In the genomic region with DNA sequence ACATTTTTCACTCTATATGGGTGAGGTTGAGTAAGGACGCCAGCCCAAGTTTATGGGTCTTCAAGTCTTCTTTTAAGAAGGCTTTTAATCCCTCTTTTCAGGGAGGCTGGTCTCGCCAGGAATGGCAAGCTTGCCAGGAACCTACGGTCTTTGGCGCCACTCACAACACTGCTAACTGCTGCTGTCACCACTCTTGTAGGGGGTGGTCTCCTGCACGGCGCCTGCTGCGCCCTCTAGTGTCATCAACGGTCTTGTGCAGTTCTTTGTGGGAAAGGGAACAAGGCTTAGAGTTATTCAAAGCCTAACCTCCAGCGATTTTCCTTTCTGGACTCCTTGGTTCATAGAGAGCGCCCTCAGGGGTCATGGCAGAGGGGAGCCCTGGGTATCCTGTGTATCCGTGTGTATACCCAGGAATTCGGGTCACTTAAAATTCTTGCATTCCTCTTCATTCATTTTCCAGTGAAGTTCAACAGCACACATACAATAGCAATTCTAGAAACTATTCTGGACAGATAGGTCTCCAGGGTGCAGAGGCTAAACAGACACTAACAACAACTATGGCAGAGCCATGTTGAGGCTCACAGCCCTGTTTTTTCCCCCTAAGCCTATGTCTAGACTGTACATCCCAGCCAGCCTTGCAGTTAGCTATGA, we compare ENCODE assay signal across 8 cellular contexts.
DNase-seq lines count a peak whose midpoint lies in the region; ATAC-seq, FAIRE-seq and TF ChIP-seq lines count a peak whose summit lies in the region.

No MANE protein-coding gene starts in this region.

- H3K4me1 ChIP-seq in left ventricle myocardium inferior, result no peaks in the 10 kb centered on the region

- H3K27ac ChIP-seq in VCaP (no peak overlapping the region), left ventricle myocardium inferior (replicated peaks) (no peak overlapping the region)

- H3K9me3 ChIP-seq in left ventricle myocardium inferior (replicated peaks), result peaks cover 13% of the 10 kb centered on the region

- TF ChIP-seq POLR2A in GM12891 (IDR thresholded peaks at IDR 0.05; ENCODE audit: low read depth, low read length), result no peak

- TF ChIP-seq CTCF in AG09319 (IDR thresholded peaks at IDR 0.05; ENCODE audit: low read depth, low read length) (peak; percentile 56), VCaP (conservative IDR thresholded peaks at IDR 0.05) (peak; percentile 85), left ventricle myocardium inferior (IDR thresholded peaks at IDR 0.05; ENCODE audit: borderline replicate concordance) (peak; percentile 69)

- peak; percentile 81 for ATAC-seq in HG02610 (IDR thresholded peaks at IDR 0.05; ENCODE audit: unreplicated experiment)
- ATAC-seq in stimulated activated naive B cell treated with anti-CD40 and anti-IgM and Interleukin-4, amounts not matched to agents 10 μg/mL and 1 μg/mL and 100 μg/mL, for 72 hours (replicated peaks), result peak; percentile 58 to 64

- no peaks in the 10 kb centered on the region for H3K36me3 Mint-ChIP-seq in stimulated activated naive B cell treated with anti-CD40 and anti-IgM and Interleukin-4, amounts not matched to agents 10 μg/mL and 1 μg/mL and 100 μg/mL, for 72 hours

- no peaks in the 10 kb centered on the region for H3K27me3 Mint-ChIP-seq in stimulated activated naive B cell treated with anti-CD40 and anti-IgM and Interleukin-4, amounts not matched to agents 10 μg/mL and 1 μg/mL and 100 μg/mL, for 72 hours

- H3K27me3 ChIP-seq in left ventricle myocardium inferior (ENCODE audit: low read depth), result peaks cover 12% of the 10 kb centered on the region

- H3K9me3 Mint-ChIP-seq in stimulated activated naive B cell treated with anti-CD40 and anti-IgM and Interleukin-4, amounts not matched to agents 10 μg/mL and 1 μg/mL and 100 μg/mL, for 72 hours, result peaks cover 0 to 1% of the 10 kb centered on the region in 2 donors

- H3K4me3 ChIP-seq in left ventricle myocardium inferior, result no peak overlapping the region

- H3K4me1 Mint-ChIP-seq in stimulated activated naive B cell treated with anti-CD40 and anti-IgM and Interleukin-4, amounts not matched to agents 10 μg/mL and 1 μg/mL and 100 μg/mL, for 72 hours, result no peaks in the 10 kb centered on the region

- H3K36me3 ChIP-seq in left ventricle myocardium inferior, result no peaks in the 10 kb centered on the region

- no peak for DNase-seq in AG09319 (ENCODE audit: extremely low read depth, low read depth)
- DNase-seq in GM12891 (ENCODE audit: insufficient read length, low spot score), result peak; percentile 36
- DNase-seq in NCI-H1048 (lab: John Stamatoyannopoulos, UW), result peak; percentile 69
- no peak for DNase-seq in left ventricle myocardium inferior
- DNase-seq in stimulated activated naive B cell treated with anti-CD40 and anti-IgM and Interleukin-4, amounts not matched to agents 10 μg/mL and 1 μg/mL and 100 μg/mL, for 72 hours, result no peak
- DNase-seq in activated gamma-delta T cell treated with Interleukin-2 at 50 U/mL for 16 hours, result no peak

- peak; percentile 84 for FAIRE-seq in GM12891 (lab: Jason Lieb, UNC)

- intact Hi-C loops in left ventricle myocardium inferior (cut with micrococcal nuclease), result loop anchor here (10.0 kb wide), 1 partner anchor 536 kb away; no protein-coding TSS in a partner anchor

- no peak overlapping the region for H3K4me3 Mint-ChIP-seq in stimulated activated naive B cell treated with anti-CD40 and anti-IgM and Interleukin-4, amounts not matched to agents 10 μg/mL and 1 μg/mL and 100 μg/mL, for 72 hours

- H3K27ac Mint-ChIP-seq in stimulated activated naive B cell treated with anti-CD40 and anti-IgM and Interleukin-4, amounts not matched to agents 10 μg/mL and 1 μg/mL and 100 μg/mL, for 72 hours, result no peak overlapping the region

TF ChIP-seq in GM12891, 5 proteins besides CTCF, POLR2A, EP300 and RAD21:
- TF ChIP-seq POLR2AphosphoS5 (IDR thresholded peaks at IDR 0.05; ENCODE audit: low read depth, low read length), result no peak

Comparison
In these comparisons a context has a peak if more than half of its experiments do, and no peak if none do; other contexts are left out.
1. DNase-seq: peak in GM12891 (single experiment) and NCI-H1048 (single experiment); none in AG09319 (single experiment), left ventricle myocardium inferior (single experiment), stimulated activated naive B cell treated with anti-CD40 and anti-IgM and Interleukin-4, amounts not matched to agents 10 μg/mL and 1 μg/mL and 100 μg/mL, for 72 hours (single experiment) and activated gamma-delta T cell treated with Interleukin-2 at 50 U/mL for 16 hours (single experiment).
2. Peak in every context shown above with its lines, with median percentiles within 50 percentile points of each other: CTCF ChIP-seq.